8 cellular contexts compared by ENCODE assay signal in genomic region chr2:64945973-64946736, GRCh38. TPM values are rescaled to one million over a fixed set of nuclear protein-coding genes. Genes with fewer than 3 reads are reported as not detected.
DNase-seq lines count a peak whose midpoint lies in the region; ATAC-seq, FAIRE-seq and TF ChIP-seq lines count a peak whose summit lies in the region.

No MANE protein-coding gene starts in this region.

- peak overlapping the region; percentile 73 for H3K9ac ChIP-seq in GM12878 (ENCODE audit: control insufficient read depth, insufficient read depth, low read length)

- peak; percentile 1; the same call in 1 of the 2 replicates for TF ChIP-seq RAD21 in GM12878 (IDR thresholded peaks at IDR 0.05; ENCODE audit: insufficient read depth, low read depth, low read length)

- BruUV-seq in GM12878 (replicated peaks; lab: Mats Ljungman, UMichigan), result no TSS peak

- peak; percentile 93 to 97 for TF ChIP-seq EP300 in GM12878 (IDR thresholded peaks at IDR 0.05; ENCODE audit: borderline replicate concordance in 1 of 2, control insufficient read depth in 1 of 2, low read depth in 2 of 2, low read length in 2 of 2)

- SMC1A ChIA-PET in GM12878 (lab: Charles Lee; ENCODE audit: uncharacterized antibody, unreplicated experiment), result interaction anchor here (0.5 to 5.2 kb wide), 21 partner anchors 11 to 297 kb away, joined by 3 to 107 read pairs (median 6); partner anchors contain the start of gene RAB1A

- no peaks in the 10 kb centered on the region for H4K20me1 ChIP-seq in GM12878 (ENCODE audit: control insufficient read depth, insufficient read depth)

- no peaks in the 10 kb centered on the region for H3K27me3 ChIP-seq in GM12878 (replicated peaks in 1 of 2; ENCODE audit: control insufficient read depth in 2 of 2, insufficient read depth in 2 of 2, low read length in 1 of 2)

- H3K4me3 Mint-ChIP-seq in T-helper 1 cell treated with Interleukin-12 subunit alpha and Interleukin-12 subunit beta and Interleukin-4 antibody, amounts not matched to agents 30 μg/mL and 1 μg/mL, for 36 hours, result peak overlapping the region; percentile 72

- peaks cover 2% of the 10 kb centered on the region; the same call in 1 of the 2 replicates for H3K79me2 ChIP-seq in GM12878 (ENCODE audit: control insufficient read depth, insufficient read depth, low read length)

- H3K4me3 ChIP-seq in GM12878, result peak overlapping the region; percentile 35

- RAD21 ChIA-PET in GM12878 (lab: Charles Lee; ENCODE audit: unreplicated experiment), result interaction anchor here (0.7 to 6.0 kb wide), 18 partner anchors 9 to 297 kb away, joined by 3 to 113 read pairs (median 6); partner anchors contain the start of genes CEP68, RAB1A, SERTAD2 and SLC1A4

- peak overlapping the region; percentile 92 for H3K27ac Mint-ChIP-seq in T-helper 1 cell treated with Interleukin-12 subunit alpha and Interleukin-12 subunit beta and Interleukin-4 antibody, amounts not matched to agents 30 μg/mL and 1 μg/mL, for 36 hours

- TF ChIP-seq CTCF in GM12878 (IDR thresholded peaks at IDR 0.05 in 2 of 3, conservative IDR thresholded peaks at IDR 0.05 in 1 of 3; ENCODE audit: control insufficient read depth in 2 of 3, extremely low read depth in 1 of 3, insufficient read depth in 1 of 3, low read depth in 3 of 3, low read length in 3 of 3), result no peak

- H3K9me3 Mint-ChIP-seq in T-helper 1 cell treated with Interleukin-12 subunit alpha and Interleukin-12 subunit beta and Interleukin-4 antibody, amounts not matched to agents 30 μg/mL and 1 μg/mL, for 36 hours, result peaks cover 9% of the 10 kb centered on the region

- POLR2A ChIA-PET in GM12878 (lab: Charles Lee), result interaction anchor here (0.6 to 19.2 kb wide), 15 partner anchors 8 to 294 kb away, joined by 3 to 377 read pairs (median 5); partner anchors contain the start of genes ACTR2, CEP68 and SLC1A4

- H3K36me3 Mint-ChIP-seq in T-helper 1 cell treated with Interleukin-12 subunit alpha and Interleukin-12 subunit beta and Interleukin-4 antibody, amounts not matched to agents 30 μg/mL and 1 μg/mL, for 36 hours (ENCODE audit: low read depth), result peaks cover 9% of the 10 kb centered on the region

- peaks cover 58% of the 10 kb centered on the region for H3K4me1 Mint-ChIP-seq in T-helper 1 cell treated with Interleukin-12 subunit alpha and Interleukin-12 subunit beta and Interleukin-4 antibody, amounts not matched to agents 30 μg/mL and 1 μg/mL, for 36 hours (ENCODE audit: low read depth)

- peak overlapping the region; percentile 68 for H3K4me2 ChIP-seq in GM12878 (ENCODE audit: control insufficient read depth, insufficient read depth)

- in situ Hi-C loops in GM12878 (cut with MboI), result no loop called here

- peak; percentile 96 for TF ChIP-seq POLR2A in GM12878 (IDR thresholded peaks at IDR 0.05; ENCODE audit: low read depth, low read length)

- H3K27ac ChIP-seq in GM12878 (ENCODE audit: control insufficient read depth, insufficient read depth), result peak overlapping the region; percentile 91

- under 1% methylated on average over 14 of the region's 14 CpGs for WGBS in GM12878 (ENCODE audit: insufficient coverage, insufficient replicate concordance, low lambda C conversion rate, missing lambda C conversion rate)

- CTCF ChIA-PET in GM12878 (lab: Yijun Ruan, JAX), result interaction anchor here (0.7 to 20.4 kb wide), 16 partner anchors 10 to 111 kb away, joined by 3 to 413 read pairs (median 4); no protein-coding TSS in a partner anchor

- DNase-seq in GM12878 (ENCODE audit: low read depth, low spot score) (peak; percentile 79), H4 (ENCODE audit: low spot score) (no peak), GOT3 (lab: John Stamatoyannopoulos, UW) (no peak)
- DNase-seq in stimulated activated CD4-positive, alpha-beta T cell treated with anti-CD3 and anti-CD28 coated beads, Interleukin-2, amount 100 ng/mL, for 24 hours, result peak; percentile 55 to 65

- peaks cover 48% of the 10 kb centered on the region for H3K4me1 ChIP-seq in GM12878 (ENCODE audit: control insufficient read depth, insufficient read depth, low read length)

- intact Hi-C loops in GM12878 (cut with micrococcal nuclease; ENCODE audit: unreplicated experiment), result loop anchor here (2.0 kb wide), 1 partner anchor 37 kb away; no protein-coding TSS in a partner anchor

- no peaks in the 10 kb centered on the region for H3K27me3 Mint-ChIP-seq in T-helper 1 cell treated with Interleukin-12 subunit alpha and Interleukin-12 subunit beta and Interleukin-4 antibody, amounts not matched to agents 30 μg/mL and 1 μg/mL, for 36 hours (ENCODE audit: low read depth)

- H3K9me3 ChIP-seq in GM12878 (replicated peaks; ENCODE audit: control insufficient read depth, insufficient read depth, low read length), result no peaks in the 10 kb centered on the region

- FAIRE-seq in GM12878 (lab: Jason Lieb, UNC), result peak; percentile 82

- H3K36me3 ChIP-seq in GM12878 (ENCODE audit: control insufficient read depth in 2 of 2, insufficient read depth in 2 of 2, low read length in 1 of 2), result no peaks in the 10 kb centered on the region

- peak overlapping the region; percentile 21 for H2AFZ ChIP-seq in GM12878 (ENCODE audit: control insufficient read depth, low read depth, low read length)

- peak; percentile 92 for ATAC-seq in GM19023 (IDR thresholded peaks at IDR 0.05; ENCODE audit: unreplicated experiment)
- peak; percentile 67 for ATAC-seq in HG03064 (IDR thresholded peaks at IDR 0.05; ENCODE audit: low read depth, unreplicated experiment)
- peak; percentile 96 for ATAC-seq in GM12878
- no peak for ATAC-seq in esophagus mucosa

TF ChIP-seq in GM12878, 131 proteins besides CTCF, POLR2A, EP300 and RAD21 (continues in another document):
- TF ChIP-seq GABPA (IDR thresholded peaks at IDR 0.05; ENCODE audit: low read depth) (no peak), PAX5 (IDR thresholded peaks at IDR 0.05; ENCODE audit: borderline replicate concordance, low read depth, low read length) (peak; percentile 88), BCL3 (IDR thresholded peaks at IDR 0.05; ENCODE audit: borderline replicate concordance, insufficient read depth, low read depth, low read length, poor library complexity, severe bottlenecking) (peak; percentile 80), FOXM1 (IDR thresholded peaks at IDR 0.05; ENCODE audit: low read depth, low read length) (no peak), SMC3 (IDR thresholded peaks at IDR 0.05; ENCODE audit: borderline replicate concordance, low read length) (0 out of 2 replicates have a peak, but pooled peaks have one; percentile 20), NR2F1 (conservative IDR thresholded peaks at IDR 0.05) (peak; percentile 75), POLR2AphosphoS5 (IDR thresholded peaks at IDR 0.05; ENCODE audit: low read length) (peak; percentile 99), TCF7 (IDR thresholded peaks at IDR 0.05; ENCODE audit: borderline replicate concordance) (no peak), E2F8 (IDR thresholded peaks at IDR 0.05; ENCODE audit: low read depth, partially characterized antibody) (no peak)

RNA-seq across cellular contexts. Expression of gene SLC1A4, which starts 43.0 kb away (rescaled TPM):
- 16.4 and 16.7 TPM in 2 replicates for total RNA-seq in GM12878 (2013; cell fraction: nucleolus; rRNA removed)
- total RNA-seq in GM12878 (2014; rRNA removed) (35.8 and 37.0 TPM in 2 replicates), GM12878 (2014; rRNA removed; fragmentation: Illumina TruSeq; extraction: Trizol) (23.2 and 23.8 TPM in 2 replicates), GM12878 (2021) (43.2 and 43.4 TPM in 2 replicates), esophagus mucosa (12.6 TPM)
- 24.9 TPM for polyA plus RNA-seq in GM12878 (2011; ENCODE audit: low read depth)
- polyA plus RNA-seq in GM12878 (2011; rRNA removed) (20.3 and 26.9 TPM in 2 replicates), GM12878 (2014; fragmentation: Illumina TruSeq; extraction: Trizol) (27.4 TPM in 2 replicates), GM12878 (2014; fragmentation: Nextera tagmentation; extraction: Ambion mirVana) (10 to 100 TPM; 10.8 to 13.9 TPM), GM12878 (2014; rRNA removed) (28.0 and 29.0 TPM in 2 replicates), GM12878 (2016; fragmentation: Nextera tagmentation; extraction: Ambion mirVana) (10 to 100 TPM; 32.6 to 37.2 TPM)
- polyA plus RNA-seq in GM12878 (2011; cell fraction: cytosol; rRNA removed), result 27.0 and 29.7 TPM in 2 replicates
- 30.5 and 33.0 TPM in 2 replicates for polyA plus RNA-seq in GM12878 (2011; cell fraction: nucleus; rRNA removed)
- polyA plus RNA-seq in GM12878 (2012), result 27.7 and 31.8 TPM in 2 replicates
- 49.4 and 72.0 TPM in 2 replicates for polyA minus RNA-seq in GM12878 (2011; rRNA and poly(A)+ RNA removed)
- 22.5 and 26.3 TPM in 2 replicates for polyA minus RNA-seq in GM12878 (2011; cell fraction: cytosol; rRNA and poly(A)+ RNA removed)
- 12.0 and 23.5 TPM in 2 replicates for polyA minus RNA-seq in GM12878 (2011; cell fraction: nucleus; rRNA and poly(A)+ RNA removed)
- total RNA-seq in H4 (2014; rRNA removed; shearing (Covaris generic)), result 27.0 and 30.1 TPM in 2 replicates

Comparison
In these comparisons a context has a peak if more than half of its experiments do, and no peak if none do; other contexts are left out.
1. DNase-seq: peak in GM12878 (single experiment) and stimulated activated CD4-positive, alpha-beta T cell treated with anti-CD3 and anti-CD28 coated beads, Interleukin-2, amount 100 ng/mL, for 24 hours (2 of 2); none in H4 (single experiment) and GOT3 (single experiment).